8 cellular contexts compared by ENCODE assay signal in the genomic region with DNA sequence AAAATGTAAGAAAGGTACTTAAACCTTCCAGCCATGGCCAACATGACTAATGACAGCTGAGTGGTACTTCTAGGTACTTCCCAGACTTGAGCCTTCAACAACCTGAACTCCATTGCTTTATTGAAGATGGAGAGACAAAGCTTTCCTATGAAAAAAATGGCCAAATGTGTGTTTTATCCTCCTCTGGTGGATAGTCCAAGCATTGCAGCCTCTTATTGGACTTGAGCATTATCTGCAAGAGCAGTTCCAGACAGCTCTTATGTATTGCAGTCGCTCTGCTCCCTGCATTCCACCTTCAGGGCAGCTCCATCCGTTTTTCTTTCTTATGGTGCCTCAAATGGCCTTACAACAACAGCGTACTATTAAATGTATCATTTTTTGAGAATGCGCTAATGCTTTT.
DNase-seq lines count a peak whose midpoint lies in the region; ATAC-seq and TF ChIP-seq lines count a peak whose summit lies in the region.

No MANE protein-coding gene starts in this region.

- no peak overlapping the region for H3K4me3 ChIP-seq in Caco-2 (ENCODE audit: low read depth, low read length)
- no peak overlapping the region for H3K4me3 ChIP-seq in ascending aorta

- H3K27ac Mint-ChIP-seq in Caco-2 (ENCODE audit: unreplicated experiment), result no peak overlapping the region
- no peak overlapping the region for H3K27ac Mint-ChIP-seq in stimulated activated effector memory CD8-positive, alpha-beta T cell treated with anti-CD3 and anti-CD28 coated beads, Interleukin-12 subunit alpha, Interleukin-12 subunit beta, amount 100 ng/mL, for 72 hours

- H3K36me3 ChIP-seq in Caco-2 (ENCODE audit: control insufficient read depth, insufficient read depth, low read length) (no peaks in the 10 kb centered on the region), ascending aorta (no peaks in the 10 kb centered on the region)

- BruUV-seq in Caco-2 (replicated peaks; lab: Mats Ljungman, UMichigan), result no TSS peak

- CTCF ChIA-PET in Caco-2 (lab: Charles Lee), result no interaction called here

- DNase-seq in Caco-2 (peak in 1 of 2 experiments; percentile 39), Kasumi-1 (lab: John Stamatoyannopoulos, UW) (peak; percentile 26 to 31), SHP77 treated with DMSO at 0.1 percent for 48 hours (lab: John Stamatoyannopoulos, UW) (peak; percentile 0), iPS-NIHi11 (ENCODE audit: low spot score) (peak; percentile 42), ascending aorta (ENCODE audit: low spot score in 2 of 2) (no peak)
- DNase-seq in activated T-cell treated with anti-CD3 and anti-CD28 coated beads, Interleukin-2, amount 50 U/mL, for 48 hours, result no peak
- DNase-seq in stimulated activated effector memory CD8-positive, alpha-beta T cell treated with anti-CD3 and anti-CD28 coated beads, Interleukin-12 subunit alpha, Interleukin-12 subunit beta, amount 100 ng/mL, for 72 hours (ENCODE audit: low spot score in 2 of 2), result no peak

- intact Hi-C loops in Caco-2 (cut with micrococcal nuclease; ENCODE audit: unreplicated experiment) (no loop called here), ascending aorta (cut with DNase I) (no loop called here)

- TF ChIP-seq CTCF in Caco-2 (IDR thresholded peaks at IDR 0.05; ENCODE audit: insufficient read depth in 1 of 2, low read depth in 1 of 2, low read length in 1 of 2, severe bottlenecking in 1 of 2, unreplicated experiment in 1 of 2) (peak; percentile 49 to 51), ascending aorta (IDR thresholded peaks at IDR 0.05) (no peak)

- peaks cover 11% of the 10 kb centered on the region for H3K27me3 Mint-ChIP-seq in Caco-2 (ENCODE audit: insufficient read depth, unreplicated experiment)

- no peak overlapping the region for H3K27ac ChIP-seq in ascending aorta

- H3K4me1 ChIP-seq in Caco-2, result no peaks in the 10 kb centered on the region
- no peaks in the 10 kb centered on the region for H3K4me1 ChIP-seq in ascending aorta

- POLR2A ChIA-PET in Caco-2 (lab: Charles Lee), result no interaction called here

- no peaks in the 10 kb centered on the region for H3K36me3 Mint-ChIP-seq in Caco-2 (ENCODE audit: insufficient read depth, unreplicated experiment)
- no peaks in the 10 kb centered on the region for H3K36me3 Mint-ChIP-seq in stimulated activated effector memory CD8-positive, alpha-beta T cell treated with anti-CD3 and anti-CD28 coated beads, Interleukin-12 subunit alpha, Interleukin-12 subunit beta, amount 100 ng/mL, for 72 hours

- H3K4me3 Mint-ChIP-seq in Caco-2 (ENCODE audit: unreplicated experiment), result no peak overlapping the region
- H3K4me3 Mint-ChIP-seq in stimulated activated effector memory CD8-positive, alpha-beta T cell treated with anti-CD3 and anti-CD28 coated beads, Interleukin-12 subunit alpha, Interleukin-12 subunit beta, amount 100 ng/mL, for 72 hours, result no peak overlapping the region

- no peaks in the 10 kb centered on the region for H3K9me3 Mint-ChIP-seq in Caco-2 (ENCODE audit: unreplicated experiment)
- H3K9me3 Mint-ChIP-seq in stimulated activated effector memory CD8-positive, alpha-beta T cell treated with anti-CD3 and anti-CD28 coated beads, Interleukin-12 subunit alpha, Interleukin-12 subunit beta, amount 100 ng/mL, for 72 hours, result peaks cover 5% of the 10 kb centered on the region

- no peaks in the 10 kb centered on the region for H3K27me3 ChIP-seq in Caco-2 (replicated peaks; ENCODE audit: control insufficient read depth, insufficient read depth, low read length)
- H3K27me3 ChIP-seq in ascending aorta, result no peaks in the 10 kb centered on the region

- peak; percentile 64 for ATAC-seq in GM19372 (IDR thresholded peaks at IDR 0.05; ENCODE audit: low read depth, unreplicated experiment)
- ATAC-seq in stimulated activated effector memory CD8-positive, alpha-beta T cell treated with anti-CD3 and anti-CD28 coated beads, Interleukin-12 subunit alpha, Interleukin-12 subunit beta, amount 100 ng/mL, for 72 hours, result no peak

- H3K9me3 ChIP-seq in Caco-2, result no peaks in the 10 kb centered on the region
- no peaks in the 10 kb centered on the region for H3K9me3 ChIP-seq in ascending aorta

- no peaks in the 10 kb centered on the region for H3K4me1 Mint-ChIP-seq in Caco-2 (ENCODE audit: low read depth, unreplicated experiment)
- H3K4me1 Mint-ChIP-seq in stimulated activated effector memory CD8-positive, alpha-beta T cell treated with anti-CD3 and anti-CD28 coated beads, Interleukin-12 subunit alpha, Interleukin-12 subunit beta, amount 100 ng/mL, for 72 hours, result no peaks in the 10 kb centered on the region

Comparison
In these comparisons a context has a peak if more than half of its experiments do, and no peak if none do; other contexts are left out.
1. DNase-seq: peak in Kasumi-1 (2 of 2), SHP77 treated with DMSO at 0.1 percent for 48 hours (single experiment) and iPS-NIHi11 (single experiment); none in activated T-cell treated with anti-CD3 and anti-CD28 coated beads, Interleukin-2, amount 50 U/mL, for 48 hours (0 of 2), stimulated activated effector memory CD8-positive, alpha-beta T cell treated with anti-CD3 and anti-CD28 coated beads, Interleukin-12 subunit alpha, Interleukin-12 subunit beta, amount 100 ng/mL, for 72 hours (0 of 2) and ascending aorta (0 of 2).
2. CTCF ChIP-seq: peak in Caco-2 (2 of 2); none in ascending aorta (0 of 3).